In the genomic region with DNA sequence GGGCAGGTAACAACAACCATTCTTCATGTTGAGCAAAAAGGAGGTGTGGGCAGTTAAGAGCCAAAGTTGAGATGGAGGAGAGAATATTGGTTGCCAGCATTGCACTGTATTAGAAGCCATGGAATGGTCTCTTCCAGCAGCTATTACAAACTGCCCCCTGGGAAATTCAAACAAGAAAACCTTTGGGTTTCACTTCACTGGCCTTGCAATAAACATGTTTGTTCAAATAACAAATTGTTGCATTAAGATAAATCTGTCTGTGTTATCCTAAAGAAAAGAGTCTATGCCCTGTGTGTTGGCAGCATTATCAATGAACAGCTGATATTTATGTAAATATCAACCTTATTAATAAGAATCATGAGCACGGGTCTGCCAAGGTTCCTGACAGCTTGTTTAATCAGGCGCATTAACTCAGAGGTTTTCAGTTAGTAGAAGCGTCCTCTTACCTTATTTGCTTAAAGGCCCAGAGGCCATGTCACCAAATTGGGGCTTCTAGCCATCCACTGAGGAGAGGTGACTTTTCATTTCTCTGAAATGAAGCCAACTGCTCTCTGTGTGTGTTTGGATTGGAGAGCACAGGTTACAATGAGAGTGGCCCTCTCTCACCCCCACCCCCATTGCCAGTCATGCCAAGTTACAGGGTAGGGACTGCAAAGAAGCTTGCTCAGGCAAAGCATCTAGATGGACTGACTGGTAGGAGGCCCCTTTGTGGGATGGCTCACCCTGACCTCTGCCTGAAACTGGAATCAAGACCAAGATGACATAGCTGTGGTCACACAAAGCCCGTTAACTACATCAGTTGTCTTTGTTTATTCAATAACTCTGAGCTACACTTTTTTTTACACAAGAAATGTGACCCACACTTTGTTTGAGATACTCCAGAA, we compare ENCODE assay signal across 1 cellular context.
A peak's percentile ranks its signal among the peaks of the same experiment; 100 is the strongest.
TF ChIP-seq lines count a peak whose summit lies in the region.

No MANE protein-coding gene starts in this region.

TF ChIP-seq in GM12878, 131 proteins besides CTCF, POLR2A, EP300 and RAD21 (continued from another document and continues in another):
- TF ChIP-seq, protein P1, sequence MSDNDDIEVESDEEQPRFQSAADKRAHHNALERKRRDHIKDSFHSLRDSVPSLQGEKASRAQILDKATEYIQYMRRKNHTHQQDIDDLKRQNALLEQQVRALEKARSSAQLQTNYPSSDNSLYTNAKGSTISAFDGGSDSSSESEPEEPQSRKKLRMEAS (IDR thresholded peaks at IDR 0.05; ENCODE audit: low read depth, low read length), result no peak
- TF ChIP-seq ZNF384 (IDR thresholded peaks at IDR 0.05; ENCODE audit: borderline replicate concordance, low read depth, low read length) (peak; percentile 54; the same call in 1 of the 2 replicates), BHLHE40 (IDR thresholded peaks at IDR 0.05; ENCODE audit: borderline replicate concordance in 1 of 2, low read depth in 2 of 2, low read length in 1 of 2) (no peak), TCF7 (IDR thresholded peaks at IDR 0.05; ENCODE audit: borderline replicate concordance) (no peak), ZSCAN29 (IDR thresholded peaks at IDR 0.05) (no peak), CBX3 (IDR thresholded peaks at IDR 0.05; ENCODE audit: borderline replicate concordance, low read depth) (no peak), BMI1 (IDR thresholded peaks at IDR 0.05; ENCODE audit: borderline replicate concordance) (no peak), USF2 (IDR thresholded peaks at IDR 0.05; ENCODE audit: borderline replicate concordance, low read depth, low read length) (no peak), CREM (IDR thresholded peaks at IDR 0.05; ENCODE audit: low read depth) (peak; percentile 77), RFX5 (IDR thresholded peaks at IDR 0.05; ENCODE audit: low read depth, low read length) (no peak), PAX5 (IDR thresholded peaks at IDR 0.05; ENCODE audit: borderline replicate concordance, low read depth, low read length) (0 out of 2 replicates have a peak, but pooled peaks have one; percentile 30), ZNF622 (IDR thresholded peaks at IDR 0.05) (no peak), RBBP5 (conservative IDR thresholded peaks at IDR 0.05) (no peak), WRNIP1 (IDR thresholded peaks at IDR 0.05; ENCODE audit: borderline replicate concordance, low read depth, low read length) (no peak), NFXL1 (IDR thresholded peaks at IDR 0.05; ENCODE audit: borderline replicate concordance) (no peak), ZBED1 (IDR thresholded peaks at IDR 0.05; ENCODE audit: borderline replicate concordance) (no peak), KAT2A (conservative IDR thresholded peaks at IDR 0.05; ENCODE audit: control insufficient read depth, low read depth, low read length) (no peak), ZNF687 (IDR thresholded peaks at IDR 0.05) (no peak), SPI1 (IDR thresholded peaks at IDR 0.05; ENCODE audit: borderline replicate concordance, insufficient read depth, low read depth, low read length) (no peak), LARP7 (IDR thresholded peaks at IDR 0.05) (no peak), ZNF207 (IDR thresholded peaks at IDR 0.05; ENCODE audit: borderline replicate concordance) (no peak), YY1 (IDR thresholded peaks at IDR 0.05; ENCODE audit: low read depth, low read length) (no peak), TCF12 (IDR thresholded peaks at IDR 0.05; ENCODE audit: low read depth, low read length) (no peak), KLF5 (IDR thresholded peaks at IDR 0.05; ENCODE audit: partially characterized antibody) (no peak), SUZ12 (IDR thresholded peaks at IDR 0.05; ENCODE audit: unreplicated experiment) (no peak), NRF1 (conservative IDR thresholded peaks at IDR 0.05; ENCODE audit: low read depth, low read length) (no peak), SMARCA5 (IDR thresholded peaks at IDR 0.05) (no peak), BCL11A (IDR thresholded peaks at IDR 0.05; ENCODE audit: low read depth, low read length) (peak; percentile 71)
- TF ChIP-seq, protein P2, sequence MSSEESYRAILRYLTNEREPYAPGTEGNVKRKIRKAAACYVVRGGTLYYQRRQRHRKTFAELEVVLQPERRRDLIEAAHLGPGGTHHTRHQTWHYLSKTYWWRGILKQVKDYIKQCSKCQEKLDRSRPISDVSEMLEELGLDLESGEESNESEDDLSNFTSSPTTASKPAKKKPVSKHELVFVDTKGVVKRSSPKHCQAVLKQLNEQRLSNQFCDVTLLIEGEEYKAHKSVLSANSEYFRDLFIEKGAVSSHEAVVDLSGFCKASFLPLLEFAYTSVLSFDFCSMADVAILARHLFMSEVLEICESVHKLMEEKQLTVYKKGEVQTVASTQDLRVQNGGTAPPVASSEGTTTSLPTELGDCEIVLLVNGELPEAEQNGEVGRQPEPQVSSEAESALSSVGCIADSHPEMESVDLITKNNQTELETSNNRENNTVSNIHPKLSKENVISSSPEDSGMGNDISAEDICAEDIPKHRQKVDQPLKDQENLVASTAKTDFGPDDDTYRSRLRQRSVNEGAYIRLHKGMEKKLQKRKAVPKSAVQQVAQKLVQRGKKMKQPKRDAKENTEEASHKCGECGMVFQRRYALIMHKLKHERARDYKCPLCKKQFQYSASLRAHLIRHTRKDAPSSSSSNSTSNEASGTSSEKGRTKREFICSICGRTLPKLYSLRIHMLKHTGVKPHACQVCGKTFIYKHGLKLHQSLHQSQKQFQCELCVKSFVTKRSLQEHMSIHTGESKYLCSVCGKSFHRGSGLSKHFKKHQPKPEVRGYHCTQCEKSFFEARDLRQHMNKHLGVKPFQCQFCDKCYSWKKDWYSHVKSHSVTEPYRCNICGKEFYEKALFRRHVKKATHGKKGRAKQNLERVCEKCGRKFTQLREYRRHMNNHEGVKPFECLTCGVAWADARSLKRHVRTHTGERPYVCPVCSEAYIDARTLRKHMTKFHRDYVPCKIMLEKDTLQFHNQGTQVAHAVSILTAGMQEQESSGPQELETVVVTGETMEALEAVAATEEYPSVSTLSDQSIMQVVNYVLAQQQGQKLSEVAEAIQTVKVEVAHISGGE (CRISPR knock-in tag; IDR thresholded peaks at IDR 0.05), result no peak
- TF ChIP-seq, protein P3, sequence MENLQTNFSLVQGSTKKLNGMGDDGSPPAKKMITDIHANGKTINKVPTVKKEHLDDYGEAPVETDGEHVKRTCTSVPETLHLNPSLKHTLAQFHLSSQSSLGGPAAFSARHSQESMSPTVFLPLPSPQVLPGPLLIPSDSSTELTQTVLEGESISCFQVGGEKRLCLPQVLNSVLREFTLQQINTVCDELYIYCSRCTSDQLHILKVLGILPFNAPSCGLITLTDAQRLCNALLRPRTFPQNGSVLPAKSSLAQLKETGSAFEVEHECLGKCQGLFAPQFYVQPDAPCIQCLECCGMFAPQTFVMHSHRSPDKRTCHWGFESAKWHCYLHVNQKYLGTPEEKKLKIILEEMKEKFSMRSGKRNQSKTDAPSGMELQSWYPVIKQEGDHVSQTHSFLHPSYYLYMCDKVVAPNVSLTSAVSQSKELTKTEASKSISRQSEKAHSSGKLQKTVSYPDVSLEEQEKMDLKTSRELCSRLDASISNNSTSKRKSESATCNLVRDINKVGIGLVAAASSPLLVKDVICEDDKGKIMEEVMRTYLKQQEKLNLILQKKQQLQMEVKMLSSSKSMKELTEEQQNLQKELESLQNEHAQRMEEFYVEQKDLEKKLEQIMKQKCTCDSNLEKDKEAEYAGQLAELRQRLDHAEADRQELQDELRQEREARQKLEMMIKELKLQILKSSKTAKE (IDR thresholded peaks at IDR 0.05; ENCODE audit: low read depth, poor library complexity, severe bottlenecking), result no peak
- TF ChIP-seq, protein P4, sequence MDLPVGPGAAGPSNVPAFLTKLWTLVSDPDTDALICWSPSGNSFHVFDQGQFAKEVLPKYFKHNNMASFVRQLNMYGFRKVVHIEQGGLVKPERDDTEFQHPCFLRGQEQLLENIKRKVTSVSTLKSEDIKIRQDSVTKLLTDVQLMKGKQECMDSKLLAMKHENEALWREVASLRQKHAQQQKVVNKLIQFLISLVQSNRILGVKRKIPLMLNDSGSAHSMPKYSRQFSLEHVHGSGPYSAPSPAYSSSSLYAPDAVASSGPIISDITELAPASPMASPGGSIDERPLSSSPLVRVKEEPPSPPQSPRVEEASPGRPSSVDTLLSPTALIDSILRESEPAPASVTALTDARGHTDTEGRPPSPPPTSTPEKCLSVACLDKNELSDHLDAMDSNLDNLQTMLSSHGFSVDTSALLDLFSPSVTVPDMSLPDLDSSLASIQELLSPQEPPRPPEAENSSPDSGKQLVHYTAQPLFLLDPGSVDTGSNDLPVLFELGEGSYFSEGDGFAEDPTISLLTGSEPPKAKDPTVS (IDR thresholded peaks at IDR 0.05; ENCODE audit: low read depth, low read length), result no peak
- TF ChIP-seq, protein P5, sequence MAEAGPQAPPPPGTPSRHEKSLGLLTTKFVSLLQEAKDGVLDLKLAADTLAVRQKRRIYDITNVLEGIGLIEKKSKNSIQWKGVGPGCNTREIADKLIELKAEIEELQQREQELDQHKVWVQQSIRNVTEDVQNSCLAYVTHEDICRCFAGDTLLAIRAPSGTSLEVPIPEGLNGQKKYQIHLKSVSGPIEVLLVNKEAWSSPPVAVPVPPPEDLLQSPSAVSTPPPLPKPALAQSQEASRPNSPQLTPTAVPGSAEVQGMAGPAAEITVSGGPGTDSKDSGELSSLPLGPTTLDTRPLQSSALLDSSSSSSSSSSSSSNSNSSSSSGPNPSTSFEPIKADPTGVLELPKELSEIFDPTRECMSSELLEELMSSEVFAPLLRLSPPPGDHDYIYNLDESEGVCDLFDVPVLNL (IDR thresholded peaks at IDR 0.05; ENCODE audit: low read depth, low read length), result no peak
- TF ChIP-seq, protein P6, sequence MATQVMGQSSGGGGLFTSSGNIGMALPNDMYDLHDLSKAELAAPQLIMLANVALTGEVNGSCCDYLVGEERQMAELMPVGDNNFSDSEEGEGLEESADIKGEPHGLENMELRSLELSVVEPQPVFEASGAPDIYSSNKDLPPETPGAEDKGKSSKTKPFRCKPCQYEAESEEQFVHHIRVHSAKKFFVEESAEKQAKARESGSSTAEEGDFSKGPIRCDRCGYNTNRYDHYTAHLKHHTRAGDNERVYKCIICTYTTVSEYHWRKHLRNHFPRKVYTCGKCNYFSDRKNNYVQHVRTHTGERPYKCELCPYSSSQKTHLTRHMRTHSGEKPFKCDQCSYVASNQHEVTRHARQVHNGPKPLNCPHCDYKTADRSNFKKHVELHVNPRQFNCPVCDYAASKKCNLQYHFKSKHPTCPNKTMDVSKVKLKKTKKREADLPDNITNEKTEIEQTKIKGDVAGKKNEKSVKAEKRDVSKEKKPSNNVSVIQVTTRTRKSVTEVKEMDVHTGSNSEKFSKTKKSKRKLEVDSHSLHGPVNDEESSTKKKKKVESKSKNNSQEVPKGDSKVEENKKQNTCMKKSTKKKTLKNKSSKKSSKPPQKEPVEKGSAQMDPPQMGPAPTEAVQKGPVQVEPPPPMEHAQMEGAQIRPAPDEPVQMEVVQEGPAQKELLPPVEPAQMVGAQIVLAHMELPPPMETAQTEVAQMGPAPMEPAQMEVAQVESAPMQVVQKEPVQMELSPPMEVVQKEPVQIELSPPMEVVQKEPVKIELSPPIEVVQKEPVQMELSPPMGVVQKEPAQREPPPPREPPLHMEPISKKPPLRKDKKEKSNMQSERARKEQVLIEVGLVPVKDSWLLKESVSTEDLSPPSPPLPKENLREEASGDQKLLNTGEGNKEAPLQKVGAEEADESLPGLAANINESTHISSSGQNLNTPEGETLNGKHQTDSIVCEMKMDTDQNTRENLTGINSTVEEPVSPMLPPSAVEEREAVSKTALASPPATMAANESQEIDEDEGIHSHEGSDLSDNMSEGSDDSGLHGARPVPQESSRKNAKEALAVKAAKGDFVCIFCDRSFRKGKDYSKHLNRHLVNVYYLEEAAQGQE (IDR thresholded peaks at IDR 0.05; ENCODE audit: low read depth, low read length), result no peak
- TF ChIP-seq, protein P7, sequence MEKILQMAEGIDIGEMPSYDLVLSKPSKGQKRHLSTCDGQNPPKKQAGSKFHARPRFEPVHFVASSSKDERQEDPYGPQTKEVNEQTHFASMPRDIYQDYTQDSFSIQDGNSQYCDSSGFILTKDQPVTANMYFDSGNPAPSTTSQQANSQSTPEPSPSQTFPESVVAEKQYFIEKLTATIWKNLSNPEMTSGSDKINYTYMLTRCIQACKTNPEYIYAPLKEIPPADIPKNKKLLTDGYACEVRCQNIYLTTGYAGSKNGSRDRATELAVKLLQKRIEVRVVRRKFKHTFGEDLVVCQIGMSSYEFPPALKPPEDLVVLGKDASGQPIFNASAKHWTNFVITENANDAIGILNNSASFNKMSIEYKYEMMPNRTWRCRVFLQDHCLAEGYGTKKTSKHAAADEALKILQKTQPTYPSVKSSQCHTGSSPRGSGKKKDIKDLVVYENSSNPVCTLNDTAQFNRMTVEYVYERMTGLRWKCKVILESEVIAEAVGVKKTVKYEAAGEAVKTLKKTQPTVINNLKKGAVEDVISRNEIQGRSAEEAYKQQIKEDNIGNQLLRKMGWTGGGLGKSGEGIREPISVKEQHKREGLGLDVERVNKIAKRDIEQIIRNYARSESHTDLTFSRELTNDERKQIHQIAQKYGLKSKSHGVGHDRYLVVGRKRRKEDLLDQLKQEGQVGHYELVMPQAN (conservative IDR thresholded peaks at IDR 0.05), result no peak
